ENCODE assay signal across 8 cellular contexts in genomic region chr3:64687781-64688515, GRCh38. TPM values are rescaled to one million over a fixed set of nuclear protein-coding genes. Genes with fewer than 3 reads are reported as not detected.
DNase-seq lines count a peak whose midpoint lies in the region; ATAC-seq and TF ChIP-seq lines count a peak whose summit lies in the region.

Gene ADAMTS9, minus strand, starts transcription at chr3:64688000. Its CDS starts 343 bp downstream, at chr3:64687657.

- H3K36me3 ChIP-seq in HCT116 (ENCODE audit: control insufficient read depth in 1 of 2, insufficient read depth in 2 of 2, low read length in 2 of 2) (no peaks in the 10 kb centered on the region), adrenal gland (replicated peaks in 1 of 2) (no peaks in the 10 kb centered on the region), ovary (no peaks in the 10 kb centered on the region)

- no peaks in the 10 kb centered on the region for H3K79me2 ChIP-seq in HCT116 (ENCODE audit: insufficient read depth, low read length)

- intact Hi-C loops in HCT116 (cut with micrococcal nuclease) = no loop called here
- intact Hi-C loops in adrenal gland (cut with DNase I) = loop anchor here in 1 of 2 donors (10.0 kb wide), 1 partner anchor 153 kb away; no protein-coding TSS in a partner anchor
- intact Hi-C loops in cardiac septum (cut with DNase I) = loop anchor here (1.0 to 10.0 kb wide), 5 partner anchors 124 to 987 kb away; no protein-coding TSS in a partner anchor
- intact Hi-C loops in ovary (cut with DNase I) = loop anchor here (5.0 to 10.0 kb wide), 8 partner anchors 73 to 487 kb away; no protein-coding TSS in a partner anchor

- CTCF ChIA-PET in HCT116 (lab: Charles Lee) = no interaction called here

- no peak for TF ChIP-seq EP300 in ovary (IDR thresholded peaks at IDR 0.05)

- no peak within 1 kb of the TSS for H3K9ac ChIP-seq in HCT116 (ENCODE audit: low read length)

- H3K9me2 ChIP-seq in HCT116 (ENCODE audit: insufficient read depth) = no peaks in the 10 kb centered on the region

- TF ChIP-seq POLR2A in HCT116 (IDR thresholded peaks at IDR 0.05; ENCODE audit: borderline replicate concordance, extremely low read depth, insufficient read depth, insufficient read length) (no peak), adrenal gland (IDR thresholded peaks at IDR 0.05) (peak; percentile 34 to 88), ovary (IDR thresholded peaks at IDR 0.05) (peak; percentile 39)

- H3K9me3 ChIP-seq in HCT116 (ENCODE audit: control insufficient read depth in 1 of 2, insufficient read depth in 1 of 2, low read depth in 1 of 2, low read length in 2 of 2) (no peaks in the 10 kb centered on the region), adrenal gland (replicated peaks in 1 of 3) (no peaks in the 10 kb centered on the region), ovary (no peaks in the 10 kb centered on the region)

- ATAC-seq in HCT116 (peak; percentile 31), HG02623 (IDR thresholded peaks at IDR 0.05; ENCODE audit: unreplicated experiment) (no peak), GM19035 (IDR thresholded peaks at IDR 0.05; ENCODE audit: unreplicated experiment) (no peak)

- H3K27ac ChIP-seq in HCT116 (ENCODE audit: low read depth, low read length) = no peak within 1 kb of the TSS
- H3K27ac ChIP-seq in adrenal gland = peak within 1 kb of the TSS; percentile 92 to 97 (median 97)
- peak within 1 kb of the TSS; percentile 96 to 98 for H3K27ac ChIP-seq in ovary

- H3K4me2 ChIP-seq in HCT116 (ENCODE audit: low read length) = peak within 1 kb of the TSS; percentile 93

- WGBS in adrenal gland, 4 donors = 0 to 1% (median 1%) methylated on average over 15 to 58 of the region's 58 CpGs
- 0 to 1% (median 1%) methylated on average over 31 to 58 of the region's 58 CpGs for WGBS in ovary, 3 donors

- peak within 1 kb of the TSS; percentile 90 for H2AFZ ChIP-seq in HCT116 (ENCODE audit: low read depth, low read length, poor library complexity, severe bottlenecking)

- no peak for TF ChIP-seq RAD21 in HCT116 (IDR thresholded peaks at IDR 0.05; ENCODE audit: low read depth)

- TF ChIP-seq CTCF in HCT116 (IDR thresholded peaks at IDR 0.05 in 2 of 3, conservative IDR thresholded peaks at IDR 0.05 in 1 of 3; ENCODE audit: borderline replicate concordance in 1 of 3, insufficient read depth in 1 of 3, low read depth in 2 of 3, low read length in 2 of 3) (no peak), adrenal gland (IDR thresholded peaks at IDR 0.05) (no peak), ovary (IDR thresholded peaks at IDR 0.05) (no peak)

- H3K4me3 ChIP-seq in HCT116 (replicated peaks in 1 of 2; ENCODE audit: low read depth in 1 of 2, low read length in 2 of 2) = peak within 1 kb of the TSS; percentile 23 to 60
- H3K4me3 ChIP-seq in adrenal gland = peak within 1 kb of the TSS; percentile 23 to 63 (median 40)
- peak within 1 kb of the TSS; percentile 72 for H3K4me3 ChIP-seq in ovary

- POLR2A ChIA-PET in HCT116 (lab: Charles Lee) = no interaction called here

- DNase-seq in HCT116 (ENCODE audit: low read depth, low spot score) (no peak), adrenal gland (peak; percentile 66 to 88 (median 80)), cardiac septum (ENCODE audit: low spot score) (peak; percentile 89), ovary (peak; percentile 75 to 83 (median 80)), DMS114 treated with DMSO at 0.1 percent for 48 hours (lab: John Stamatoyannopoulos, UW; ENCODE audit: unreplicated experiment) (no peak)
- DNase-seq in stimulated activated CD4-positive, alpha-beta T cell treated with anti-CD3 and anti-CD28 coated beads, Interleukin-12 subunit alpha, Interleukin-12 subunit beta, amount 100 ng/mL, for 4 hours = no peak

- RAD21 ChIA-PET in HCT116 (lab: Charles Lee; ENCODE audit: low non-redundant PET in 1 of 2, low total read pairs in 2 of 2, uncharacterized antibody in 2 of 2, unreplicated experiment in 2 of 2) = no interaction called here

- peaks cover 44% of the 10 kb centered on the region for H3K27me3 ChIP-seq in HCT116 (ENCODE audit: insufficient read depth, low read length)
- H3K27me3 ChIP-seq in adrenal gland = no peaks in the 10 kb centered on the region
- H3K27me3 ChIP-seq in ovary = no peaks in the 10 kb centered on the region

- H4K20me1 ChIP-seq in HCT116 (ENCODE audit: insufficient read depth) = no peaks in the 10 kb centered on the region

- H3K4me1 ChIP-seq in HCT116 (ENCODE audit: control insufficient read depth in 1 of 2, insufficient read depth in 2 of 2, low read length in 2 of 2) (peaks cover 5 to 16% of the 10 kb centered on the region in 2 experiments), adrenal gland (replicated peaks in 1 of 2) (peaks cover 0 to 9% of the 10 kb centered on the region in 2 donors), ovary (ENCODE audit: insufficient read depth) (peaks cover 11% of the 10 kb centered on the region)

- BruUV-seq in HCT116 (replicated peaks; lab: Mats Ljungman, UMichigan) = no TSS peak

TF ChIP-seq in HCT116, 20 proteins besides CTCF, POLR2A, EP300 and RAD21:
- no peak for TF ChIP-seq ZNF274 (IDR thresholded peaks at IDR 0.05; ENCODE audit: low read depth, low read length)

RNA-seq across cellular contexts. Expression of gene ADAMTS9, which starts in this region (rescaled TPM):
- total RNA-seq in HCT116 (2021; ENCODE audit: unreplicated experiment) (0.05 TPM), adrenal gland (10 to 100 TPM in 7 of 8 donors, 1 to 10 TPM in 1; 5.1 to 51.2 (median 18.0) TPM), cardiac septum (53.6 TPM), ovary (10 to 100 TPM; 20.1 to 88.8 (median 38.5) TPM)
- polyA plus RNA-seq in HCT116 (2012) = not detected in 2 replicates
- polyA plus RNA-seq in adrenal gland (10 to 100 TPM; 16.8 to 37.8 (median 29.9) TPM), ovary (10 to 100 TPM; 11.8 to 28.8 TPM)

Comparison
In these comparisons a context has a peak if more than half of its experiments do, and no peak if none do; other contexts are left out.
1. Peak in ATAC-seq, H3K4me3 ChIP-seq and H3K4me2 ChIP-seq in HCT116; RNA of the gene not detected or under 1 TPM.
2. DNase-seq: peak in adrenal gland (7 of 7), cardiac septum (single experiment) and ovary (5 of 5); none in HCT116 (single experiment), DMS114 treated with DMSO at 0.1 percent for 48 hours (single experiment) and stimulated activated CD4-positive, alpha-beta T cell treated with anti-CD3 and anti-CD28 coated beads, Interleukin-12 subunit alpha, Interleukin-12 subunit beta, amount 100 ng/mL, for 4 hours (single experiment).
3. Peak in every context shown above with its lines, with median percentiles within 50 percentile points of each other: H3K4me3 ChIP-seq.